ENCODE assay signal across 20 cellular contexts in the genomic region with DNA sequence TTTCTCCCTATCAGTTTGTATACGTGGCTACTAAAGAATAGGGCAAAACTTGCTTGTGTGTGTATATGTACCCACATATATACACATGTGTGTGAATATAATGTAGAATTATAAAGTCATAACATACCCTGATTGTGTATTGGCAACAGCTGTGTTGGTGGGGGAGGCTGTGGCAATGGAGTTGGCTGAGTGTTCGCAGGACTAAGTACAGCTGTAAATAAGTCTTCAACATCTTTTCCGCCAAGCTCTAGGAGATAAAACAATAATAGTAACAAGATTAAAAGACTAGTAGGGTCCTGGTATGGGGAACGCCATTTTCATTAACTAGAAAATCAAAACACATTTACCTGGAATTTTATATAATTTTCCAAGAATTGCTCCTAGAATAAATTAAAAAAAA.
"Had no signal": no experiment of that assay in that cellular context is flagged by ENCODE, and none has a peak within 500 bp of the region (broad histone marks: within the 10 kb centered on the region; RNA-seq: fewer than 3 reads in every experiment).

No MANE protein-coding gene starts in this region.

- H3K9me3 ChIP-seq: MG63, SJSA1 had no signal

- H3K4me1 ChIP-seq: SJSA1 had no signal

- H3K27me3 ChIP-seq: MG63, SJSA1 had no signal

- H3K4me3 ChIP-seq: MG63, SJSA1, SK-N-MC had no signal

- DNase-seq: IMR-90, Karpas-422, KG1, MG63, NCI-H1092, NCI-H1105 treated with DMSO at 0.1 percent for 48 hours, NCI-H1417 treated with DMSO at 0.1 percent for 48 hours, NCI-H146, NCI-H1694 treated with DMSO at 0.1 percent for 48 hours, NCI-H1930, NCI-H2081, NCI-H2107, NCI-H2227 treated with DMSO at 0.1 percent for 48 hours, NCI-H524, NCI-H69, RPMI8226, SHP77 treated with DMSO at 0.1 percent for 48 hours had no signal

- ATAC-seq: HepG2 had no signal

- H3K27ac ChIP-seq: SJSA1, SK-N-MC had no signal
